Comparison of ENCODE assay signal across 1 cellular context in the genomic region with DNA sequence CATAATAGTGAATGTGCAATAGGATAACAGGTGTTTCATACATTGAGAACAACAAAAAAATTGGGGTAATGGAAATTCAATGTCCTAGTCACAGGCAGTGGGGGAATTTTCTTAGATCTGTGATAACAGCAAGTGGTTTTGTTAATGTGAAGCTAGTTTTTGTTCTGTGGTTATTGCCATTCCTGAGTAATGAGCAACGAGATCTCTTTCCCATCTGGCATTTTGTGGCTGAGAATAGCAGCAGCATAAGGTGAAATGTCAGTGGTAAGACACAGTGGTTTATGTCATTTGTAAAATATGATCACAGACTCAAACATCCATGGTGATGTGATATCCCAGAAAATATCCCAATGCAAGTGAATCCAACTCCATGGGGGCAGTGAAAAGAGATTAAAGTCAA.
TF ChIP-seq lines count a peak whose summit lies in the region.

No MANE protein-coding gene starts in this region.

TF ChIP-seq in IMR-90, 13 proteins besides CTCF, POLR2A, EP300 and RAD21 (continued from another document):
- TF ChIP-seq CEBPB (IDR thresholded peaks at IDR 0.05; ENCODE audit: low read depth, low read length) (no peak), FOS (IDR thresholded peaks at IDR 0.05; ENCODE audit: low read depth, low read length) (no peak), RFX5 (IDR thresholded peaks at IDR 0.05; ENCODE audit: low read depth, low read length) (no peak), ELK1 (IDR thresholded peaks at IDR 0.05; ENCODE audit: borderline replicate concordance, low read depth, low read length) (no peak), SMC3 (IDR thresholded peaks at IDR 0.05; ENCODE audit: low read depth, low read length) (no peak), NFE2L2 (IDR thresholded peaks at IDR 0.05; ENCODE audit: low read depth, low read length) (no peak), BHLHE40 (IDR thresholded peaks at IDR 0.05; ENCODE audit: low read depth, low read length) (no peak), RCOR1 (IDR thresholded peaks at IDR 0.05; ENCODE audit: insufficient replicate concordance, low read length) (no peak), USF2 (IDR thresholded peaks at IDR 0.05; ENCODE audit: low read depth, low read length) (no peak), MAZ (IDR thresholded peaks at IDR 0.05; ENCODE audit: borderline replicate concordance, low read depth, low read length) (no peak), MXI1 (IDR thresholded peaks at IDR 0.05; ENCODE audit: borderline replicate concordance, low read depth, low read length) (no peak)
TF ChIP-seq in IMR-90: peak in this region for 0.
